Comparison of ENCODE assay signal across 18 cellular contexts in the genomic region with DNA sequence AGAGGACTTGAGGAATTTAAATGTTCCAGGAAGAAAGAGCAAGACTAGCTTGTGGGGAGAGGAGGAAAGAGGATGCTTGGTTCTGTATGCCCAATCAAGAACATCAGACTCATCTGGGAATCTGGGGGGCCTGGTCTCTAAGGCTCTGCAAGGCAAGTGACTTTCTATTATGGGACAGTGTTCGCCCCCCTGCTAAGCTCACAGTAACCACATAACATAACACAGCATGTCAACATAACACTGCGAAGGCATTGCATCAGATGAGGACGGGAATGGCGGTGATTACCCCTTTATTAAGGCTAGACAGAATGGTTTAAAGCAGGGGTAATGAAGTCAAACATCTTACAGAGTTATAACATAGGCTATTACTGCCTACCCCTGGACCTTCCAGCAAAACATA.
DNase-seq lines count a peak whose midpoint lies in the region; ATAC-seq, FAIRE-seq and TF ChIP-seq lines count a peak whose summit lies in the region.
"Had no signal": no experiment of that assay in that cellular context is flagged by ENCODE, and none has a peak within 500 bp of the region (broad histone marks: within the 10 kb centered on the region; RNA-seq: fewer than 3 reads in every experiment).

No MANE protein-coding gene starts in this region.

- DNase-seq in AG10803 (ENCODE audit: low read depth) (peak; percentile 27), DND-41 (peak; percentile 53), NB4 (ENCODE audit: low read depth) (peak; percentile 20), WERI-Rb-1 (no peak), H7 (no peak), GM12892 (ENCODE audit: insufficient read length) (no peak), NCI-H446 treated with DMSO at 0.1 percent for 48 hours (lab: John Stamatoyannopoulos, UW) (no peak), Right ventricle myocardium superior (no peak)
- DNase-seq: 8988T; Caco-2; CD4-positive, alpha-beta T cell; DMS153; DMS79; GF-D8 had no signal

- H3K36me3 ChIP-seq in DND-41 (ENCODE audit: insufficient read depth, low read length) (no peaks in the 10 kb centered on the region), WERI-Rb-1 (no peaks in the 10 kb centered on the region), H7 (replicated peaks; ENCODE audit: control insufficient read depth, insufficient read depth, low read length) (no peaks in the 10 kb centered on the region)
- H3K36me3 ChIP-seq: HAP-1 had no signal

- intact Hi-C loops in Right ventricle myocardium superior (cut with DNase I), result no loop called here

- TF ChIP-seq CTCF in AG10803 (conservative IDR thresholded peaks at IDR 0.05; ENCODE audit: low read length) (no peak), DND-41 (IDR thresholded peaks at IDR 0.05; ENCODE audit: borderline replicate concordance, extremely low read depth, low read length, poor library complexity, severe bottlenecking) (no peak), NB4 (IDR thresholded peaks at IDR 0.05; ENCODE audit: low read depth, low read length) (no peak), WERI-Rb-1 (IDR thresholded peaks at IDR 0.05; ENCODE audit: low read depth, low read length) (no peak)

- TF ChIP-seq POLR2A in NB4 (IDR thresholded peaks at IDR 0.05; ENCODE audit: extremely low read depth, insufficient read length), result no peak
- no peak for TF ChIP-seq POLR2A in GM12892 (IDR thresholded peaks at IDR 0.05; ENCODE audit: low read depth, low read length)

- H3K9me3 ChIP-seq in DND-41 (ENCODE audit: insufficient read depth, low read length, severe bottlenecking), result peaks cover 2% of the 10 kb centered on the region
- peaks cover 7% of the 10 kb centered on the region for H3K9me3 ChIP-seq in WERI-Rb-1 (ENCODE audit: severe bottlenecking)
- H3K9me3 ChIP-seq: Caco-2, HAP-1 had no signal

- ATAC-seq in DND-41 (ENCODE audit: insufficient read depth, low read depth) (peak; percentile 63), Right ventricle myocardium superior (ENCODE audit: poor library complexity) (no peak)

- no peak for FAIRE-seq in GM12892 (lab: Jason Lieb, UNC)
- FAIRE-seq: D721Med, H1 had no signal

- no peaks in the 10 kb centered on the region for H3K79me2 ChIP-seq in DND-41 (ENCODE audit: insufficient read depth, low read length)

- H3K4me2 ChIP-seq in DND-41 (ENCODE audit: insufficient read depth, low read length), result peak overlapping the region; percentile 45; the same call in 1 of the 2 replicates

- H3K4me3 ChIP-seq in AG10803 (ENCODE audit: low read length), result no peak overlapping the region
- no peak overlapping the region for H3K4me3 ChIP-seq in DND-41 (ENCODE audit: low read depth in 1 of 2, low read length in 2 of 2)
- no peak overlapping the region for H3K4me3 ChIP-seq in NB4 (ENCODE audit: low read depth, low read length)
- peak overlapping the region; percentile 9; the same call in 1 of the 2 replicates for H3K4me3 ChIP-seq in WERI-Rb-1 (ENCODE audit: low read depth, low read length)
- no peak overlapping the region for H3K4me3 ChIP-seq in H7 (ENCODE audit: insufficient read depth, low read depth, low read length)
- H3K4me3 ChIP-seq: HAP-1 had no signal

- H3K4me1 ChIP-seq in DND-41 (ENCODE audit: insufficient read depth, low read length), result peaks cover 44% of the 10 kb centered on the region
- H3K4me1 ChIP-seq: Caco-2, HAP-1 had no signal

- H3K27me3 ChIP-seq in DND-41 (ENCODE audit: insufficient read depth, low read length, poor library complexity) (no peaks in the 10 kb centered on the region), WERI-Rb-1 (ENCODE audit: insufficient read depth, low read depth, severe bottlenecking) (no peaks in the 10 kb centered on the region), H7 (ENCODE audit: control insufficient read depth, insufficient read depth, low read length) (no peaks in the 10 kb centered on the region)

- H4K20me1 ChIP-seq in DND-41 (ENCODE audit: insufficient read depth, low read length), result no peaks in the 10 kb centered on the region

- H3K9ac ChIP-seq in DND-41 (ENCODE audit: low read depth, low read length), result no peak overlapping the region; the same call in 1 of the 2 replicates

- peak overlapping the region; percentile 34 for H2AFZ ChIP-seq in DND-41 (ENCODE audit: low read depth, low read length)

- H3K27ac ChIP-seq in DND-41 (ENCODE audit: low read length) (peak overlapping the region; percentile 77), WERI-Rb-1 (peak overlapping the region; percentile 32)
- H3K27ac ChIP-seq: C4-2B had no signal

Comparison
In these comparisons a context has a peak if more than half of its experiments do, and no peak if none do; other contexts are left out.
1. DNase-seq: peak in AG10803 (single experiment), DND-41 (single experiment) and NB4 (single experiment); none in WERI-Rb-1 (single experiment), H7 (single experiment), GM12892 (single experiment), NCI-H446 treated with DMSO at 0.1 percent for 48 hours (single experiment) and Right ventricle myocardium superior (single experiment).